ENCODE assay signal across 1 cellular context in the genomic region with DNA sequence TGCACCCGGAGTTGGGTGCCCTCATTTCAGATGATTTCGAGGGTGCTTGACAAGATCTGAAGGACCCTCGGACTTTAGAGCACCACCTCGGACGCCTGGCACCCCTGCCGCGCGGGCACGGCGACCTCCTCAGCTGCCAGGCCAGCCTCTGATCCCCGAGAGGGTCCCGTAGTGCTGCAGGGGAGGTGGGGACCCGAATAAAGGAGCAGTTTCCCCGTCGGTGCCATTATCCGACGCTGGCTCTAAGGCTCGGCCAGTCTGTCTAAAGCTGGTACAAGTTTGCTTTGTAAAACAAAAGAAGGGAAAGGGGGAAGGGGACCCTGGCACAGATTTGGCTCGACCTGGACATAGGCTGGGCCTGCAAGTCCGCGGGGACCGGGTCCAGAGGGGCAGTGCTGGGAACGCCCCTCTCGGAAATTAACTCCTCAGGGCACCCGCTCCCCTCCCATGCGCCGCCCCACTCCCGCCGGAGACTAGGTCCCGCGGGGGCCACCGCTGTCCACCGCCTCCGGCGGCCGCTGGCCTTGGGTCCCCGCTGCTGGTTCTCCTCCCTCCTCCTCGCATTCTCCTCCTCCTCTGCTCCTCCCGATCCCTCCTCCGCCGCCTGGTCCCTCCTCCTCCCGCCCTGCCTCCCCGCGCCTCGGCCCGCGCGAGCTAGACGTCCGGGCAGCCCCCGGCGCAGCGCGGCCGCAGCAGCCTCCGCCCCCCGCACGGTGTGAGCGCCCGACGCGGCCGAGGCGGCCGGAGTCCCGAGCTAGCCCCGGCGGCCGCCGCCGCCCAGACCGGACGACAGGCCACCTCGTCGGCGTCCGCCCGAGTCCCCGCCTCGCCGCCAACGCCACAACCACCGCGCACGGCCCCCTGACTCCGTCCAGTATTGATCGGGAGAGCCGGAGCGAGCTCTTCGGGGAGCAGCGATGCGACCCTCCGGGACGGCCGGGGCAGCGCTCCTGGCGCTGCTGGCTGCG.
TF ChIP-seq lines count a peak whose summit lies in the region.

A gene (plus strand): TSS at position 657 of the 968 bp plus-strand sequence. CDS start 261 bp downstream, at position 918.

TF ChIP-seq in HCT116, 20 proteins besides CTCF, POLR2A, EP300 and RAD21:
- TF ChIP-seq TCF7L2 (IDR thresholded peaks at IDR 0.05; ENCODE audit: borderline replicate concordance, extremely low read depth, insufficient read depth, insufficient read length) (no peak), POLR2AphosphoS5 (IDR thresholded peaks at IDR 0.05; ENCODE audit: low read depth, low read length) (peak; percentile 71), EGR1 (IDR thresholded peaks at IDR 0.05; ENCODE audit: low read depth) (no peak), ZFX (IDR thresholded peaks at IDR 0.05) (peak; percentile 52)
